8 cellular contexts compared by ENCODE assay signal in the genomic region with DNA sequence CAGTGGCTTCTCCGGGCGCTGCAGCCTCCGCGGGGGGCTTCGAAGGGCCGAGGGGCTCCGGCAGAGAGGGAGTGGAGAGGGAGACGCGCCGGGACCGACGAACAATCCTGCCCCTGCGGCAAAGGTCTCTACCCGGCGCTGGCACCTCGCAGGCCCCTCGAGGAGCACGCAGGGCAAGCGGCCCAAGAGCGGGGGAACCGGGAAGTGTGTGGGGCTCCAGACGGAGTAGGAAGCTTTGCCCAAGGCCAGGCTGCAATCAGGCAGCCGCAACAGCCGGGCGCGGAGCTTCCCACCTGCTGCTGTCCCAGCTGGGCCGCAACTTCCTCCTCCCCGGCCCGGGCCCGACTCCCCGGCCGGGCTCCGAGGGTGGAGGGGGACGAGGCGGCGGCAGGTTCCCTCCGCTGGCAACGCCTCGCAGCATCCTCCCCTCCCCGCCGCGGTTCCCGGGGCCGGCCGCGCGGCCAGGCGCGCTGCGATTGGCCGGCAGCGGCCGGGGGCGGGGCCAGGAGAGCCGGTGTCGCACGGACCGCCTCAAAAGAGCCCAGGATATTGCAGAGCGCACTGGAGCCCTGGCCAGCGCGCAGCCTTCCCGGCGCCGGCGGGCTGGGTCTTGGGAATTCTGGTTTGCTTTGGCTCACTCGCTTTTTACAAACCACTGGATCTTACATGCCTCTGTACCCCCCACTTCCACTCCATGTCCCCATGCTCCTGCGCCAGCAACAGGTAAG. TPM values are rescaled to one million over a fixed set of nuclear protein-coding genes. Genes with fewer than 3 reads are reported as not detected.
DNase-seq lines count a peak whose midpoint lies in the region; ATAC-seq and TF ChIP-seq lines count a peak whose summit lies in the region.

TSS of gene KCNJ2 (plus strand) at position 554 of the 728 bp plus-strand sequence. CDS start 5,508 bp downstream, outside the sequence.

- no peaks in the 10 kb centered on the region for H3K36me3 ChIP-seq in Peyer's patch
- H3K36me3 ChIP-seq in vagina, result no peaks in the 10 kb centered on the region

- H3K27ac Mint-ChIP-seq in activated naive CD8-positive, alpha-beta T cell treated with anti-CD3 and anti-CD28 coated beads, Interleukin-2, amount 50 U/mL, for 24 hours, result no peak within 1 kb of the TSS
- peak within 1 kb of the TSS; percentile 9 for H3K27ac Mint-ChIP-seq in osteocyte (ENCODE audit: unreplicated experiment)

- H3K4me3 Mint-ChIP-seq in activated naive CD8-positive, alpha-beta T cell treated with anti-CD3 and anti-CD28 coated beads, Interleukin-2, amount 50 U/mL, for 24 hours, result peak within 1 kb of the TSS; percentile 72
- peak within 1 kb of the TSS; percentile 79 for H3K4me3 Mint-ChIP-seq in osteocyte (ENCODE audit: unreplicated experiment)

- peaks cover 17% of the 10 kb centered on the region for H3K4me1 Mint-ChIP-seq in activated naive CD8-positive, alpha-beta T cell treated with anti-CD3 and anti-CD28 coated beads, Interleukin-2, amount 50 U/mL, for 24 hours
- peaks cover 28% of the 10 kb centered on the region for H3K4me1 Mint-ChIP-seq in osteocyte (ENCODE audit: unreplicated experiment)

- H3K4me1 ChIP-seq in Peyer's patch (peaks cover 0 to 11% (median 0%) of the 10 kb centered on the region in 4 donors), vagina (peaks cover 13% of the 10 kb centered on the region)

- no peaks in the 10 kb centered on the region for H3K9me3 Mint-ChIP-seq in activated naive CD8-positive, alpha-beta T cell treated with anti-CD3 and anti-CD28 coated beads, Interleukin-2, amount 50 U/mL, for 24 hours
- H3K9me3 Mint-ChIP-seq in osteocyte (ENCODE audit: unreplicated experiment), result no peaks in the 10 kb centered on the region

- H3K27me3 ChIP-seq in Peyer's patch (no peaks in the 10 kb centered on the region), vagina (no peaks in the 10 kb centered on the region)

- no peak for TF ChIP-seq EP300 in Ishikawa (IDR thresholded peaks at IDR 0.05; ENCODE audit: borderline replicate concordance)

- peak within 1 kb of the TSS; percentile 36 to 89 (median 68) for H3K27ac ChIP-seq in Peyer's patch
- peak within 1 kb of the TSS; percentile 74 for H3K27ac ChIP-seq in vagina

- intact Hi-C loops in cardiac septum (cut with DNase I) (loop anchor here (2.0 to 5.0 kb wide), 3 partner anchors 138 to 560 kb away; no protein-coding TSS in a partner anchor), vagina (cut with DNase I) (loop anchor here (10.0 kb wide), 1 partner anchor 464 kb away; no protein-coding TSS in a partner anchor)

- TF ChIP-seq RAD21 in Ishikawa (IDR thresholded peaks at IDR 0.05; ENCODE audit: low read depth), result no peak

- DNase-seq in EH (ENCODE audit: low read depth) (peak; percentile 71), Peyer's patch (peak; percentile 28 to 95 (median 88)), cardiac septum (ENCODE audit: low spot score) (peak; percentile 96), osteocyte (ENCODE audit: extremely low spot score, unreplicated experiment) (peak; percentile 88), vagina (ENCODE audit: extremely low spot score in 2 of 2) (no peak)
- DNase-seq in activated naive CD8-positive, alpha-beta T cell treated with anti-CD3 and anti-CD28 coated beads, Interleukin-2, amount 50 U/mL, for 24 hours, result peak; percentile 68

- ATAC-seq in GM21723 (IDR thresholded peaks at IDR 0.05; ENCODE audit: unreplicated experiment), result peak; percentile 98
- peak; percentile 91 for ATAC-seq in activated naive CD8-positive, alpha-beta T cell treated with anti-CD3 and anti-CD28 coated beads, Interleukin-2, amount 50 U/mL, for 24 hours

- TF ChIP-seq CTCF in Peyer's patch (IDR thresholded peaks at IDR 0.05) (peak in 1 of 6 experiments; percentile 0), osteocyte (IDR thresholded peaks at IDR 0.05) (no peak), vagina (IDR thresholded peaks at IDR 0.05) (no peak)

- peaks cover 60% of the 10 kb centered on the region for H3K27me3 Mint-ChIP-seq in activated naive CD8-positive, alpha-beta T cell treated with anti-CD3 and anti-CD28 coated beads, Interleukin-2, amount 50 U/mL, for 24 hours
- peaks cover 59% of the 10 kb centered on the region for H3K27me3 Mint-ChIP-seq in osteocyte (ENCODE audit: unreplicated experiment)

- no peaks in the 10 kb centered on the region for H3K9me3 ChIP-seq in Peyer's patch
- no peaks in the 10 kb centered on the region for H3K9me3 ChIP-seq in vagina

- no peaks in the 10 kb centered on the region for H3K36me3 Mint-ChIP-seq in activated naive CD8-positive, alpha-beta T cell treated with anti-CD3 and anti-CD28 coated beads, Interleukin-2, amount 50 U/mL, for 24 hours (ENCODE audit: low read depth)
- no peaks in the 10 kb centered on the region for H3K36me3 Mint-ChIP-seq in osteocyte (ENCODE audit: unreplicated experiment)

- peak; percentile 92 to 95 for TF ChIP-seq POLR2A in Peyer's patch (IDR thresholded peaks at IDR 0.05)
- peak in 1 of 2 donors; percentile 26 for TF ChIP-seq POLR2A in vagina (IDR thresholded peaks at IDR 0.05)

- H3K4me3 ChIP-seq in Peyer's patch (peak within 1 kb of the TSS; percentile 35 to 86 (median 54)), vagina (peak within 1 kb of the TSS; percentile 57 to 58)

TF ChIP-seq in Ishikawa, 13 proteins besides CTCF, POLR2A, EP300 and RAD21:
- TF ChIP-seq CREB1 (IDR thresholded peaks at IDR 0.05; ENCODE audit: low read depth), result no peak
- TF ChIP-seq MAX (IDR thresholded peaks at IDR 0.05), result peak; percentile 61
- no peak for TF ChIP-seq FOXM1 (IDR thresholded peaks at IDR 0.05; ENCODE audit: borderline replicate concordance, low read depth)
TF ChIP-seq in Ishikawa: peak in this region for 1.

RNA-seq across cellular contexts. Expression of gene KCNJ2, which starts in this region (rescaled TPM):
- total RNA-seq in Peyer's patch (1 to 10 TPM in 3 of 4 donors, under 1 TPM in 1; 0.70 to 7.4 (median 3.0) TPM), cardiac septum (33.5 TPM), osteocyte (not detected in 2 replicates), vagina (10.8 TPM)

Comparison
In these comparisons a context has a peak if more than half of its experiments do, and no peak if none do; other contexts are left out.
1. Peak in DNase-seq in osteocyte; RNA of the gene not detected or under 1 TPM.
2. DNase-seq: peak in EH (single experiment), Peyer's patch (3 of 3), activated naive CD8-positive, alpha-beta T cell treated with anti-CD3 and anti-CD28 coated beads, Interleukin-2, amount 50 U/mL, for 24 hours (single experiment) and cardiac septum (single experiment); none in vagina (0 of 2).